In the genomic region with DNA sequence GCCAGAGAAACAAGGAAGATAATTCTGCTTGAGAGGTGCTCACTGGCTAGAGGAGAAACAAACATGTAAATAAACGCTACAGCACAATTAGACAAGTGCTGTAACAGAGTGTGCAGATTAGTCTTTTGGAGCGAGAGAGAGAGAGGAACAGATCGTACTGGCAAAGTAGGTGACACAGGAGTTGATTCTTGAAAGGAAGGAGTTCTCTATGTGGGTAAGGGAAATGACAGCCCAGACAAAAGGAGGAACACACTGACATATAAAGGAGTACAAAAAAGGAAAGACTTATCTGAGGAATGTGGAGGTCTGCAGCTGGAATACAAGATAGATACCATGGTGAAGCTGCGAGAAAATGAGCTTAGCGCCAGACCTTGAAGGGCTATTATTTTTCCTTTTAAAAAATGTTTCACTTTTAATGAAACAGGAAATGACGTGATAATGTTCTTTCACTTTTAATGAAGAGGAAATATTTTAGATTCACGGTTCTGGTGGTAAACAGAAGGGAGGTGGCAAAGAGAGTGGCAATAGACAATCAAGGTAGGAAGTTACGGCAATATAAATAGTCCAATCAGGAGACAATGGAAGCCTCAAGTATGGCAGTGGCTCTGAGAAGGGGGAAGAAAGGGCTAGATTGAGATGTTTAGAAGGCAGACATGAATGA, we compare ENCODE assay signal across 16 cellular contexts.
DNase-seq lines count a peak whose midpoint lies in the region; ATAC-seq, FAIRE-seq and TF ChIP-seq lines count a peak whose summit lies in the region.
"Had no signal": no experiment of that assay in that cellular context is flagged by ENCODE, and none has a peak within 500 bp of the region (broad histone marks: within the 10 kb centered on the region; RNA-seq: fewer than 3 reads in every experiment).

No MANE protein-coding gene starts in this region.

- CTCF ChIA-PET in HepG2 (lab: Yijun Ruan, JAX; ENCODE audit: low intra/inter-chr PET ratio, low total read pairs) (no interaction called here), GM12878 (lab: Yijun Ruan, JAX) (interaction anchor here (3.0 kb wide), 1 partner anchor 12 kb away, joined by 10 read pairs; no protein-coding TSS in a partner anchor)

- H3K27me3 ChIP-seq in liver (ENCODE audit: control insufficient read depth in 4 of 4, insufficient read depth in 4 of 4, low read length in 3 of 4) (no peaks in the 10 kb centered on the region), HepG2 (ENCODE audit: control insufficient read depth in 1 of 2, insufficient read depth in 2 of 2, low read length in 2 of 2) (no peaks in the 10 kb centered on the region), GM12878 (replicated peaks in 1 of 2; ENCODE audit: control insufficient read depth in 2 of 2, insufficient read depth in 2 of 2, low read length in 1 of 2) (no peaks in the 10 kb centered on the region)
- H3K27me3 ChIP-seq: SJSA1 had no signal

- no peaks in the 10 kb centered on the region for H4K20me1 ChIP-seq in HepG2 (ENCODE audit: insufficient read depth, low read length)
- H4K20me1 ChIP-seq in GM12878 (ENCODE audit: control insufficient read depth, insufficient read depth) = no peaks in the 10 kb centered on the region

- 73% methylated on average over 8 of the region's 8 CpGs for WGBS in liver
- 98% methylated on average over 8 of the region's 8 CpGs for WGBS in HepG2 (ENCODE audit: low lambda C conversion rate)
- WGBS in GM12878 (ENCODE audit: insufficient coverage, insufficient replicate concordance, low lambda C conversion rate, missing lambda C conversion rate) = 28% methylated on average over 8 of the region's 8 CpGs
- WGBS in lower leg skin, 2 donors = 83 to 84% methylated on average over 8 of the region's 8 CpGs

- no peak for TF ChIP-seq POLR2A in HepG2 (IDR thresholded peaks at IDR 0.05; ENCODE audit: insufficient read depth in 1 of 2, low read depth in 2 of 2, low read length in 2 of 2)
- TF ChIP-seq POLR2A in GM12878 (IDR thresholded peaks at IDR 0.05; ENCODE audit: low read depth, low read length) = no peak
- no peak for TF ChIP-seq POLR2A in lower leg skin (IDR thresholded peaks at IDR 0.05)

- RAD21 ChIA-PET in GM12878 (lab: Charles Lee; ENCODE audit: unreplicated experiment) = interaction anchor here (0.6 to 0.7 kb wide), 2 partner anchors 23 to 25 kb away, joined by 3 to 4 read pairs; no protein-coding TSS in a partner anchor

- no peak overlapping the region for H3K4me3 ChIP-seq in liver (ENCODE audit: low read depth in 1 of 3, low read length in 3 of 3)
- H3K4me3 ChIP-seq in HepG2 (replicated peaks in 1 of 3; ENCODE audit: insufficient read depth in 1 of 3, low read depth in 2 of 3, low read length in 3 of 3) = no peak overlapping the region
- H3K4me3 ChIP-seq in GM12878 = no peak overlapping the region
- no peak overlapping the region for H3K4me3 ChIP-seq in lower leg skin (ENCODE audit: low read depth, poor library complexity, severe bottlenecking)
- H3K4me3 ChIP-seq: SJSA1 had no signal

- H3K4me2 ChIP-seq in HepG2 (ENCODE audit: low read depth, low read length) (no peak overlapping the region), GM12878 (ENCODE audit: control insufficient read depth, insufficient read depth) (peak overlapping the region; percentile 60)

- H3K4me1 Mint-ChIP-seq in memory B cell = peaks cover 4% of the 10 kb centered on the region

- H3K27me3 Mint-ChIP-seq in memory B cell = no peaks in the 10 kb centered on the region

- SMC1A ChIA-PET in GM12878 (lab: Charles Lee; ENCODE audit: uncharacterized antibody, unreplicated experiment) = interaction anchor here (0.6 to 1.0 kb wide), 3 partner anchors 11 to 215 kb away, joined by 3 read pairs; no protein-coding TSS in a partner anchor

- H3K4me3 Mint-ChIP-seq in memory B cell = no peak overlapping the region

- H3K9ac ChIP-seq in liver (ENCODE audit: low read depth in 1 of 2, low read length in 2 of 2) = no peak overlapping the region
- H3K9ac ChIP-seq in HepG2 (ENCODE audit: insufficient read depth, low read depth, low read length) = no peak overlapping the region
- H3K9ac ChIP-seq in GM12878 (ENCODE audit: control insufficient read depth, insufficient read depth, low read length) = no peak overlapping the region

- no TSS peak for BruUV-seq in HepG2 (replicated peaks; lab: Mats Ljungman, UMichigan)
- BruUV-seq in GM12878 (replicated peaks; lab: Mats Ljungman, UMichigan) = no TSS peak

- no peak for FAIRE-seq in HepG2 (lab: Jason Lieb, UNC)
- peak; percentile 82 for FAIRE-seq in GM12878 (lab: Jason Lieb, UNC)

- no peak overlapping the region for H2AFZ ChIP-seq in HepG2 (ENCODE audit: low read length)
- H2AFZ ChIP-seq in GM12878 (ENCODE audit: control insufficient read depth, low read depth, low read length) = peak overlapping the region; percentile 67; the same call in 1 of the 2 replicates

- H3K4me1 ChIP-seq in liver (ENCODE audit: control insufficient read depth in 4 of 4, insufficient read depth in 4 of 4, low read length in 3 of 4) = no peaks in the 10 kb centered on the region
- no peaks in the 10 kb centered on the region for H3K4me1 ChIP-seq in HepG2 (ENCODE audit: insufficient read depth, low read length)
- peaks cover 7% of the 10 kb centered on the region for H3K4me1 ChIP-seq in GM12878 (ENCODE audit: control insufficient read depth, insufficient read depth, low read length)
- H3K4me1 ChIP-seq: SJSA1 had no signal

- ATAC-seq in HepG2 = no peak
- peak; percentile 75 for ATAC-seq in GM12878
- ATAC-seq in memory B cell (ENCODE audit: low read depth) = peak; percentile 95
- no peak for ATAC-seq in GM21825 (IDR thresholded peaks at IDR 0.05; ENCODE audit: unreplicated experiment)
- ATAC-seq: esophagus mucosa had no signal

- no peaks in the 10 kb centered on the region for H3K9me3 Mint-ChIP-seq in memory B cell

- H3K27ac Mint-ChIP-seq in memory B cell = no peak overlapping the region

- intact Hi-C loops in HepG2 (cut with micrococcal nuclease; ENCODE audit: unreplicated experiment) = no loop called here
- intact Hi-C loops in GM12878 (cut with micrococcal nuclease; ENCODE audit: unreplicated experiment) = no loop called here
- intact Hi-C loops in lower leg skin (cut with DNase I; ENCODE audit: low total_unique reads) = no loop called here

- peaks cover 12% of the 10 kb centered on the region for H3K36me3 Mint-ChIP-seq in memory B cell

- TF ChIP-seq CTCF in liver (IDR thresholded peaks at IDR 0.05; ENCODE audit: low read depth, low read length, missing input control) = no peak
- no peak for TF ChIP-seq CTCF in HepG2 (CRISPR knock-in tag; IDR thresholded peaks at IDR 0.05)
- TF ChIP-seq CTCF in GM12878 (IDR thresholded peaks at IDR 0.05 in 2 of 3, conservative IDR thresholded peaks at IDR 0.05 in 1 of 3; ENCODE audit: control insufficient read depth in 2 of 3, extremely low read depth in 1 of 3, insufficient read depth in 1 of 3, low read depth in 3 of 3, low read length in 3 of 3) = no peak
- TF ChIP-seq CTCF in lower leg skin (IDR thresholded peaks at IDR 0.05) = no peak

- peaks cover 0 to 7% (median 5%) of the 10 kb centered on the region in 4 donors for H3K36me3 ChIP-seq in liver (ENCODE audit: control insufficient read depth in 4 of 4, insufficient read depth in 3 of 4, low read depth in 1 of 4, low read length in 3 of 4)
- no peaks in the 10 kb centered on the region for H3K36me3 ChIP-seq in HepG2 (replicated peaks in 1 of 2; ENCODE audit: control insufficient read depth in 1 of 2, insufficient read depth in 2 of 2, low read length in 2 of 2)
- no peaks in the 10 kb centered on the region; a peak in 1 of 4 replicates for H3K36me3 ChIP-seq in GM12878 (ENCODE audit: control insufficient read depth in 2 of 2, insufficient read depth in 2 of 2, low read length in 1 of 2)
- H3K36me3 ChIP-seq: SJSA1 had no signal

- TF ChIP-seq RAD21 in liver (IDR thresholded peaks at IDR 0.05) = no peak
- TF ChIP-seq RAD21 in HepG2 (CRISPR knock-in tag; IDR thresholded peaks at IDR 0.05) = no peak
- no peak for TF ChIP-seq RAD21 in GM12878 (IDR thresholded peaks at IDR 0.05; ENCODE audit: insufficient read depth, low read depth, low read length)

- H3K79me2 ChIP-seq in HepG2 (ENCODE audit: insufficient read depth, low read length) (no peaks in the 10 kb centered on the region), GM12878 (ENCODE audit: control insufficient read depth, insufficient read depth, low read length) (no peaks in the 10 kb centered on the region)

- peak overlapping the region; percentile 14 to 34 for H3K27ac ChIP-seq in liver (ENCODE audit: low read depth in 1 of 2, low read length in 2 of 2)
- H3K27ac ChIP-seq in HepG2 (ENCODE audit: extremely low read length, insufficient read depth, low read length) = no peak overlapping the region
- H3K27ac ChIP-seq in GM12878 (ENCODE audit: control insufficient read depth, insufficient read depth) = peak overlapping the region; percentile 40
- H3K27ac ChIP-seq: SJSA1 had no signal

- H3K9me3 ChIP-seq in liver (ENCODE audit: control insufficient read depth in 4 of 4, low read length in 3 of 4) (no peaks in the 10 kb centered on the region), HepG2 (ENCODE audit: low read length) (no peaks in the 10 kb centered on the region), GM12878 (replicated peaks; ENCODE audit: control insufficient read depth, insufficient read depth, low read length) (no peaks in the 10 kb centered on the region)
- H3K9me3 ChIP-seq: SJSA1 had no signal

- POLR2A ChIA-PET in HepG2 (lab: Yijun Ruan, JAX) = no interaction called here
- POLR2A ChIA-PET in GM12878 (lab: Charles Lee) = interaction anchor here (0.6 to 0.7 kb wide), 3 partner anchors 69 to 355 kb away, joined by 3 to 6 read pairs (median 4); no protein-coding TSS in a partner anchor

- in situ Hi-C loops in HepG2 (cut with HindIII; ENCODE audit: extremely low pct_ligation_motif_present, low pct_unique_long_range_greater_than_20kb) (loop anchor here (25.0 kb wide), 1 partner anchor 455 kb away; no protein-coding TSS in a partner anchor), GM12878 (cut with MboI) (no loop called here)

- DNase-seq in HepG2 (ENCODE audit: low spot score) (no peak), GM12878 (ENCODE audit: low read depth, low spot score) (no peak), memory B cell (ENCODE audit: low spot score in 2 of 2) (peak in 1 of 2 donors; percentile 22), hepatic stellate cell (ENCODE audit: low spot score) (no peak), kidney tubule cell (ENCODE audit: low spot score) (no peak), lower leg skin (ENCODE audit: low spot score in 2 of 2) (no peak)
- DNase-seq: activated CD8-positive, alpha-beta memory T cell treated with anti-CD3 and anti-CD28 coated beads, Interleukin-2, amount 50 U/mL, for 4 hours; DMS79 treated with DMSO at 0.1 percent for 48 hours; hypothalamus; mesenchymal stem cell; NCI-H2107; stimulated activated CD4-positive, alpha-beta T cell treated with anti-CD3 and anti-CD28 coated beads, Interleukin-12 subunit alpha, Interleukin-12 subunit beta, amount 100 ng/mL, for 4 hours had no signal

- no peak for TF ChIP-seq EP300 in HepG2 (IDR thresholded peaks at IDR 0.05; ENCODE audit: low read depth in 2 of 2, low read length in 2 of 2)
- no peak for TF ChIP-seq EP300 in HepG2 (CRISPR knock-in tag; IDR thresholded peaks at IDR 0.05; ENCODE audit: borderline replicate concordance)
- no peak for TF ChIP-seq EP300 in GM12878 (IDR thresholded peaks at IDR 0.05; ENCODE audit: borderline replicate concordance in 1 of 2, control insufficient read depth in 1 of 2, low read depth in 2 of 2, low read length in 2 of 2)

TF ChIP-seq in HepG2, 621 proteins besides CTCF, POLR2A, EP300 and RAD21 (continues in another document):
- TF ChIP-seq ZNF775 (CRISPR knock-in tag; IDR thresholded peaks at IDR 0.05; ENCODE audit: borderline replicate concordance) = no peak

Comparison
In these comparisons a context has a peak if more than half of its experiments do, and no peak if none do; other contexts are left out.
1. ATAC-seq: peak in GM12878 (single experiment) and memory B cell (single experiment); none in HepG2 (single experiment) and GM21825 (single experiment).